ENCODE assay signal across 8 cellular contexts in the genomic region with DNA sequence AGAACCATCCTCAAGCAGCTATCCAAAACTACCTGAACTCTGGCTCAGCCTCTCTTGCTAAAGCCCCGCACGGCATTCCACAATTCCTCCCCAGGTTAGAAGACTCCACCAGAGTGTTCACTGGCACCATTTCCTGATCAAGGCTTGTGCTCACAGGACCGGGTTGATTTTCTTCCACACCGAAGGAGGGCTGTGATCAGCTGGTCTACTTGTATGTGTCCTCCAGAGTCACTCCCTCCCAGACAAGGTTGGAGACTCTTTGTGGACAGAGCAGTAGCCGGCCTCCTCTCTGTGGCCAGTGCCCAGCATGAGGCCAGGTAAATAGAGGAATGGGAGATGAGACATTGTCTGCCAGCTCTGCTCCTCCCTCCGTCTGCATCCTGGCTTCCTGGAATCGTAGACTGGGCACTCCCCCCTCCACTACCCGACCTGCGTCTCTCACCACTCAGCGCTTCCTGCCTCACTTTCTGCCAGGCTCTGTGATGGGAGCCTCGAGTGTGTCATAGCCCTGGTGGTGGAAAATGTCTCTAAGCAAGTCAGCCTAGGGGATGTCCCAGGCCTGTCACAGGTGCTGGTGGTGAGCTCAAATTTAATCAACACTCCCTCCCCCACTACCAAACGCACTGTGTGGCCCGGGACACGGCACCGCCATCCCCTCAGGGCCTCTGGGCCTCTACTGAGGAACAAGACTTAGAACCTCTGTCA.
DNase-seq lines count a peak whose midpoint lies in the region; ATAC-seq lines count a peak whose summit lies in the region.

No MANE protein-coding gene starts in this region.

- peak overlapping the region; percentile 91 for H3K27ac Mint-ChIP-seq in memory B cell

- no peaks in the 10 kb centered on the region for H3K36me3 Mint-ChIP-seq in memory B cell

- ATAC-seq in GM18520 (IDR thresholded peaks at IDR 0.05; ENCODE audit: unreplicated experiment) = peak; percentile 85
- ATAC-seq in HG02938 (IDR thresholded peaks at IDR 0.05; ENCODE audit: unreplicated experiment) = peak; percentile 88
- peak; percentile 96 for ATAC-seq in memory B cell (ENCODE audit: low read depth)

- no peaks in the 10 kb centered on the region for H3K9me3 Mint-ChIP-seq in memory B cell

- peaks cover 18% of the 10 kb centered on the region for H3K4me1 Mint-ChIP-seq in memory B cell

- H3K4me3 Mint-ChIP-seq in memory B cell = peak overlapping the region; percentile 57

- DNase-seq in RPMI8226 (peak; percentile 58), memory B cell (ENCODE audit: low spot score in 2 of 2) (peak; percentile 49 to 73), stromal cell of bone marrow (ENCODE audit: low read depth) (peak; percentile 8), NCI-H2107 treated with DMSO at 0.1 percent for 48 hours (lab: John Stamatoyannopoulos, UW; ENCODE audit: unreplicated experiment) (no peak), NCI-H510A treated with DMSO at 0.1 percent for 48 hours (lab: John Stamatoyannopoulos, UW) (no peak)
- peak; percentile 93 for DNase-seq in activated naive CD4-positive, alpha-beta T cell treated with Interleukin-2 at 50 U/mL for 16 hours

- H3K27me3 Mint-ChIP-seq in memory B cell = no peaks in the 10 kb centered on the region

Comparison
In these comparisons a context has a peak if more than half of its experiments do, and no peak if none do; other contexts are left out.
1. DNase-seq: peak in RPMI8226 (single experiment), activated naive CD4-positive, alpha-beta T cell treated with Interleukin-2 at 50 U/mL for 16 hours (single experiment), memory B cell (2 of 2) and stromal cell of bone marrow (single experiment); none in NCI-H2107 treated with DMSO at 0.1 percent for 48 hours (single experiment) and NCI-H510A treated with DMSO at 0.1 percent for 48 hours (single experiment).
2. Peak in every context shown above with its lines, with median percentiles within 50 percentile points of each other: ATAC-seq.